ENCODE assay signal across 23 cellular contexts in the genomic region with DNA sequence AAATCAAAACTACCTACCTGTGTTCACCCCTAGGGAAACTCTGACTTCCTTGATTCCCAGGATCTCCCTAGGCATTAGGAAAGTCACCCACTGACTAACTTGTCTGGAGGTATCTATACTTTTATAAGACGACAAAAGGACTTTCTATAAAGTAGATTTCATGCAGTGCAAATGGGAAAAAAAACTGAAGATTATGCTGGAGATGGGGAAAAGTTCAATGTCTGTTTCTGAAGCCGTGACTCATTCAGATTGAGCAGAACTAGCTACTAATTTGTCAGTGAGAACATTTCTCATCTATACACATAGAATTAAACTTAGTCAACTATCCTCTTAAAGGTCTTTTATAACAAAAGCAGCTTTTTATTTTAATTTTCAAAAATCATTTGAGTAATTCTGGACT. TPM values are rescaled to one million over a fixed set of nuclear protein-coding genes. Genes with fewer than 3 reads are reported as not detected.
DNase-seq lines count a peak whose midpoint lies in the region; ATAC-seq, FAIRE-seq and TF ChIP-seq lines count a peak whose summit lies in the region.
"Had no signal": no experiment of that assay in that cellular context is flagged by ENCODE, and none has a peak within 500 bp of the region (broad histone marks: within the 10 kb centered on the region; RNA-seq: fewer than 3 reads in every experiment).

No MANE protein-coding gene starts in this region.

- CTCF ChIA-PET in IMR-90 (lab: Yijun Ruan, JAX): interaction anchor here (0.6 kb wide), 1 partner anchor 61 kb away, joined by 4 read pairs; no protein-coding TSS in a partner anchor

- TF ChIP-seq POLR2A in IMR-90 (IDR thresholded peaks at IDR 0.05; ENCODE audit: low read depth, low read length): no peak

- peak overlapping the region; percentile 72 for H2BK5ac ChIP-seq in IMR-90 (ENCODE audit: low read depth, low read length, poor library complexity, severe bottlenecking)

- POLR2A ChIA-PET in IMR-90 (lab: Charles Lee; ENCODE audit: unreplicated experiment): no interaction called here

- no peak overlapping the region for H2AFZ ChIP-seq in ACC112 (ENCODE audit: low read length, unreplicated experiment)
- no peak overlapping the region for H2AFZ ChIP-seq in IMR-90 (replicated peaks; ENCODE audit: low read length, poor library complexity)
- no peak overlapping the region for H2AFZ ChIP-seq in keratinocyte (ENCODE audit: control insufficient read depth, low read length)
- no peak overlapping the region for H2AFZ ChIP-seq in Karpas-422 (ENCODE audit: low read length)

- no peak overlapping the region for H4K5ac ChIP-seq in IMR-90 (ENCODE audit: low read depth, low read length)

- H4K91ac ChIP-seq in IMR-90 (ENCODE audit: insufficient read depth, low read depth, low read length): peak overlapping the region; percentile 39; the same call in 1 of the 2 replicates

- peak overlapping the region; percentile 90; the same call in 1 of the 2 replicates for H3K14ac ChIP-seq in IMR-90 (replicated peaks; ENCODE audit: low read depth, low read length)

- peak; percentile 50 for DNase-seq in IMR-90
- DNase-seq in brain microvascular endothelial cell: no peak
- DNase-seq in keratinocyte (ENCODE audit: low read depth, low spot score): no peak
- DNase-seq in Karpas-422: no peak
- DNase-seq in effector CD8-positive, alpha-beta T cell (lab: John Stamatoyannopoulos, UW): no peak
- no peak for DNase-seq in NCI-H446 treated with DMSO at 0.1 percent for 48 hours (lab: John Stamatoyannopoulos, UW)
- DNase-seq in psoas muscle: no peak
- DNase-seq: activated CD4-positive, CD25-positive, alpha-beta regulatory T cell treated with anti-CD3 and anti-CD28 coated beads, Interleukin-2, amount 50 U/mL, for 72 hours; activated naive CD4-positive, alpha-beta T cell; body of pancreas; CD8-positive, alpha-beta memory T cell; NCI-H1048; NCI-H748 treated with DMSO at 0.1 percent for 48 hours; retina; T-helper 17 cell; testis had no signal

- TF ChIP-seq CTCF in IMR-90 (conservative IDR thresholded peaks at IDR 0.05; ENCODE audit: low read depth, low read length) (no peak), brain microvascular endothelial cell (IDR thresholded peaks at IDR 0.05; ENCODE audit: low read depth, low read length, missing control alignments) (no peak), keratinocyte (optimal IDR thresholded peaks at IDR 0.05 in 1 of 3, IDR thresholded peaks at IDR 0.05 in 1 of 3, conservative IDR thresholded peaks at IDR 0.05 in 1 of 3; ENCODE audit: extremely low read depth in 1 of 3, insufficient read depth in 2 of 3, low read length in 3 of 3) (no peak), psoas muscle (IDR thresholded peaks at IDR 0.05) (no peak)

- ATAC-seq in IMR-90 (ENCODE audit: low read depth): no peak
- ATAC-seq in psoas muscle: no peak
- ATAC-seq: body of pancreas; gastroesophageal sphincter; natural killer cell treated with Interleukin-12 subunit alpha and Interleukin-12 subunit beta and Interleukin-15 and Interleukin-18, amount 100 ng/mL, for 72 hours; T-helper 17 cell had no signal

- no peaks in the 10 kb centered on the region for H3K9me2 ChIP-seq in Karpas-422 (replicated peaks; ENCODE audit: insufficient read depth, low read length)

- 0 out of 2 replicates have a peak overlapping the region, but pooled peaks have one; percentile 73 for H3K23ac ChIP-seq in IMR-90 (ENCODE audit: low read depth, low read length)

- peaks cover 65% of the 10 kb centered on the region for H3K4me1 ChIP-seq in ACC112 (ENCODE audit: control insufficient read depth, insufficient read depth, low read length, unreplicated experiment)
- H3K4me1 ChIP-seq in IMR-90 (ENCODE audit: control insufficient read depth, insufficient read depth, low read length): peaks cover 17% of the 10 kb centered on the region
- peaks cover 60% of the 10 kb centered on the region for H3K4me1 ChIP-seq in keratinocyte (ENCODE audit: control insufficient read depth, extremely low read depth, insufficient read depth, low read length)
- no peaks in the 10 kb centered on the region for H3K4me1 ChIP-seq in Karpas-422 (ENCODE audit: low read length)
- H3K4me1 ChIP-seq in psoas muscle: peaks cover 5% of the 10 kb centered on the region

- 0 out of 2 replicates have a peak overlapping the region, but pooled peaks have one; percentile 18 for H2BK20ac ChIP-seq in IMR-90 (ENCODE audit: low read depth, low read length)

- H3K79me2 ChIP-seq in ACC112 (ENCODE audit: control insufficient read depth, insufficient read depth, low read length, unreplicated experiment) (peaks cover 82% of the 10 kb centered on the region), keratinocyte (ENCODE audit: control insufficient read depth, insufficient read depth, low read length) (peaks cover 80% of the 10 kb centered on the region), Karpas-422 (ENCODE audit: low read length) (no peaks in the 10 kb centered on the region)

- peaks cover 8 to 48% of the 10 kb centered on the region in 2 experiments; a peak in 3 of 4 replicates for H3K79me1 ChIP-seq in IMR-90 (ENCODE audit: low read depth in 1 of 2, low read length in 2 of 2)

- H3K36me3 ChIP-seq in ACC112 (ENCODE audit: insufficient read depth, low read length) (no peaks in the 10 kb centered on the region), IMR-90 (ENCODE audit: control insufficient read depth, insufficient read depth, low read length) (no peaks in the 10 kb centered on the region), brain microvascular endothelial cell (replicated peaks) (no peaks in the 10 kb centered on the region), keratinocyte (ENCODE audit: control insufficient read depth in 2 of 2, extremely low read depth in 1 of 2, insufficient read depth in 2 of 2, low read length in 2 of 2) (no peaks in the 10 kb centered on the region), Karpas-422 (ENCODE audit: insufficient read depth, low read length) (no peaks in the 10 kb centered on the region), psoas muscle (ENCODE audit: insufficient read depth in 1 of 2, low read depth in 1 of 2) (no peaks in the 10 kb centered on the region)
- H3K36me3 ChIP-seq: gastroesophageal sphincter, HAP-1 had no signal

- H3K9me3 ChIP-seq in IMR-90 (ENCODE audit: control insufficient read depth, insufficient read depth, low read length): no peaks in the 10 kb centered on the region
- H3K9me3 ChIP-seq in keratinocyte (ENCODE audit: control insufficient read depth, low read depth, low read length): no peaks in the 10 kb centered on the region
- H3K9me3 ChIP-seq in Karpas-422 (ENCODE audit: low read length): no peaks in the 10 kb centered on the region
- H3K9me3 ChIP-seq in psoas muscle: no peaks in the 10 kb centered on the region
- H3K9me3 ChIP-seq: body of pancreas, gastroesophageal sphincter, HAP-1, testis had no signal

- BruUV-seq in IMR-90 (replicated peaks; lab: Mats Ljungman, UMichigan): no TSS peak

- dilution Hi-C loops in IMR-90 (cut with HindIII; ENCODE audit: low sequenced_read_pairs, unreplicated experiment): no loop called here
- dilution Hi-C loops in keratinocyte (cut with MboI; ENCODE audit: extremely low pct_ligation_motif_present, low sequenced_read_pairs): no loop called here

- H2BK120ac ChIP-seq in IMR-90 (ENCODE audit: low read depth, low read length): no peak overlapping the region

- H3K56ac ChIP-seq in IMR-90 (ENCODE audit: extremely low read depth, insufficient read depth, low read length): no peak overlapping the region

- no peak overlapping the region for H2AK9ac ChIP-seq in IMR-90 (replicated peaks; ENCODE audit: low read depth, low read length, poor library complexity)

- intact Hi-C loops in IMR-90 (cut with micrococcal nuclease) (no loop called here), psoas muscle (cut with DNase I) (no loop called here)

- H3K9ac ChIP-seq in IMR-90 (ENCODE audit: low read depth, low read length): peak overlapping the region; percentile 4; the same call in 1 of the 2 replicates
- H3K9ac ChIP-seq in keratinocyte (ENCODE audit: control insufficient read depth, extremely low read depth, insufficient read depth, low read length): peak overlapping the region; percentile 36
- no peak overlapping the region for H3K9ac ChIP-seq in Karpas-422 (ENCODE audit: low read length)

- WGBS in IMR-90 (ENCODE audit: extremely low coverage in 2 of 2, insufficient read length in 1 of 2), 2 experiments: no CpG with 5 or more reads among the region's 2 CpGs
- 94 to 97% (median 94%) methylated on average over 2 of the region's 2 CpGs for WGBS in psoas muscle, 3 donors

- peak; percentile 36 for FAIRE-seq in keratinocyte (lab: Jason Lieb, UNC)
- FAIRE-seq: G401.6 had no signal

- no peak overlapping the region for H4K8ac ChIP-seq in IMR-90 (ENCODE audit: low read depth in 2 of 2, low read length in 2 of 2)

- H3K9me1 ChIP-seq in IMR-90 (ENCODE audit: insufficient read depth, low read length) (peaks cover 7% of the 10 kb centered on the region; the same call in 1 of the 2 replicates), keratinocyte (ENCODE audit: control insufficient read depth, extremely low read depth, insufficient read depth, low read length) (no peaks in the 10 kb centered on the region)

- H3K4me3 ChIP-seq in ACC112 (ENCODE audit: low read depth, low read length) (peak overlapping the region; percentile 2), IMR-90 (ENCODE audit: insufficient read depth, low read depth, low read length) (no peak overlapping the region), brain microvascular endothelial cell (ENCODE audit: low read depth, low read length) (no peak overlapping the region), keratinocyte (ENCODE audit: control insufficient read depth in 2 of 3, extremely low read depth in 1 of 3, insufficient read depth in 2 of 3, low read depth in 1 of 3, low read length in 3 of 3) (peak overlapping the region in 1 of 3 experiments; percentile 39), Karpas-422 (ENCODE audit: low read length) (no peak overlapping the region), psoas muscle (no peak overlapping the region)
- H3K4me3 ChIP-seq: body of pancreas, gastroesophageal sphincter, HAP-1, lung, testis had no signal

- peak overlapping the region; percentile 46; the same call in 1 of the 2 replicates for H2AK5ac ChIP-seq in IMR-90 (ENCODE audit: low read depth, low read length)

- H3K27ac ChIP-seq in ACC112 (ENCODE audit: low read depth, low read length) (peak overlapping the region; percentile 79), IMR-90 (ENCODE audit: insufficient read depth, low read length) (no peak overlapping the region; the same call in 1 of the 2 replicates), brain microvascular endothelial cell (peak overlapping the region; percentile 21), keratinocyte (ENCODE audit: control insufficient read depth, insufficient read depth, low read length) (peak overlapping the region; percentile 84), Karpas-422 (ENCODE audit: low read length) (no peak overlapping the region), psoas muscle (no peak overlapping the region)
- H3K27ac ChIP-seq: body of pancreas, gastroesophageal sphincter, testis had no signal

- peak overlapping the region; percentile 54; the same call in 1 of the 2 replicates for H3K4ac ChIP-seq in IMR-90 (ENCODE audit: low read depth, low read length)

- in situ Hi-C loops in IMR-90 (cut with MboI; ENCODE audit: low sequenced_read_pairs) (no loop called here), brain microvascular endothelial cell (cut with HindIII; ENCODE audit: low pct_ligation_motif_present, low sequenced_read_pairs) (no loop called here)

- no peak overlapping the region; the same call in 2 of the 3 replicates for H2BK15ac ChIP-seq in IMR-90 (ENCODE audit: low read depth, low read length)

- no peak for TF ChIP-seq RAD21 in IMR-90 (IDR thresholded peaks at IDR 0.05; ENCODE audit: low read length)

- H3K27me3 ChIP-seq in ACC112 (ENCODE audit: insufficient read depth, low read length) (no peaks in the 10 kb centered on the region), IMR-90 (ENCODE audit: control insufficient read depth, insufficient read depth, low read length) (no peaks in the 10 kb centered on the region), brain microvascular endothelial cell (replicated peaks) (no peaks in the 10 kb centered on the region), keratinocyte (ENCODE audit: control insufficient read depth, extremely low read depth, insufficient read depth, low read length) (no peaks in the 10 kb centered on the region), Karpas-422 (ENCODE audit: low read length) (no peaks in the 10 kb centered on the region), psoas muscle (ENCODE audit: insufficient read depth in 3 of 3, low read length in 2 of 3) (no peaks in the 10 kb centered on the region)
- H3K27me3 ChIP-seq: body of pancreas, gastroesophageal sphincter, testis had no signal

- H3K4me2 ChIP-seq in IMR-90 (ENCODE audit: low read depth, low read length): peak overlapping the region; percentile 84
- H3K4me2 ChIP-seq in keratinocyte (ENCODE audit: control insufficient read depth, extremely low read depth, insufficient read depth, low read depth, low read length): peak overlapping the region; percentile 98
- no peak overlapping the region for H3K4me2 ChIP-seq in Karpas-422 (ENCODE audit: low read depth, low read length, poor library complexity, severe bottlenecking)

- H3K18ac ChIP-seq in IMR-90 (ENCODE audit: low read depth, low read length): peak overlapping the region; percentile 81; the same call in 1 of the 2 replicates

- H4K20me1 ChIP-seq in IMR-90 (ENCODE audit: insufficient read depth, low read length) (peaks cover 16% of the 10 kb centered on the region; the same call in 1 of the 2 replicates), keratinocyte (ENCODE audit: control insufficient read depth, extremely low read depth, insufficient read depth, low read length) (no peaks in the 10 kb centered on the region), Karpas-422 (ENCODE audit: insufficient read depth, low read depth, low read length) (no peaks in the 10 kb centered on the region)

RNA-seq across cellular contexts. Expression of a gene that starts 6.0 kb away (rescaled TPM):
- total RNA-seq in IMR-90 (2012; rRNA removed) (82.6 and 83.9 TPM in 2 replicates), psoas muscle (10 to 100 TPM; 26.6 to 39.8 (median 35.4) TPM)
- polyA plus RNA-seq in IMR-90 (2012; rRNA removed) (42.4 and 55.4 TPM in 2 replicates), keratinocyte (44.9 to 72.6 TPM (median 71.8 TPM) in 3 replicates), psoas muscle (10 to 100 TPM; 20.6 to 32.6 (median 26.3) TPM)
- polyA plus RNA-seq in IMR-90 (2012; cell fraction: cytosol; rRNA removed): 12.1 and 13.7 TPM in 2 replicates
- polyA plus RNA-seq in IMR-90 (2012; cell fraction: nucleus; rRNA removed; ENCODE audit: low replicate concordance): 5.4 and 27.4 TPM in 2 replicates
- 68.7 TPM for polyA plus RNA-seq in keratinocyte (2011; ENCODE audit: low read depth)
- 62.6 and 94.0 TPM in 2 replicates for polyA plus RNA-seq in keratinocyte (2011; cell fraction: cytosol; rRNA removed)
- polyA plus RNA-seq in keratinocyte (2011; cell fraction: nucleus; rRNA removed): 53.4 and 58.7 TPM in 2 replicates
- 36.9 and 65.6 TPM in 2 replicates for polyA plus RNA-seq in keratinocyte (2012; ENCODE audit: low replicate concordance)
- polyA minus RNA-seq in keratinocyte: 10.3 to 54.1 TPM (median 27.0 TPM) in 3 replicates
- polyA minus RNA-seq in keratinocyte (2011; cell fraction: cytosol; rRNA and poly(A)+ RNA removed): 56.6 TPM
- polyA minus RNA-seq in keratinocyte (2011; cell fraction: nucleus; rRNA and poly(A)+ RNA removed): 21.1 and 45.1 TPM in 2 replicates
- not detected in 2 replicates for total RNA-seq in Karpas-422 (2014; rRNA removed; shearing (Covaris generic); ENCODE audit: low replicate concordance)

RNA-seq across cellular contexts. Expression of a gene that starts 6.4 kb away (rescaled TPM):
- 4.8 and 8.9 TPM in 2 replicates for total RNA-seq in IMR-90 (2012; rRNA removed)
- 3.2 and 3.4 TPM in 2 replicates for polyA plus RNA-seq in IMR-90 (2012; rRNA removed)
- polyA plus RNA-seq in IMR-90 (2012; cell fraction: cytosol; rRNA removed): 1.8 and 3.7 TPM in 2 replicates
- polyA plus RNA-seq in IMR-90 (2012; cell fraction: nucleus; rRNA removed; ENCODE audit: low replicate concordance): 2.0 and 2.4 TPM in 2 replicates
- 15.1 to 22.3 TPM (median 18.0 TPM) in 3 replicates for polyA plus RNA-seq in keratinocyte
- polyA plus RNA-seq in keratinocyte (2011; ENCODE audit: low read depth): 15.1 TPM
- polyA plus RNA-seq in keratinocyte (2011; cell fraction: cytosol; rRNA removed): 15.6 and 23.6 TPM in 2 replicates
- polyA plus RNA-seq in keratinocyte (2011; cell fraction: nucleus; rRNA removed): 13.6 and 16.4 TPM in 2 replicates
- polyA plus RNA-seq in keratinocyte (2012; ENCODE audit: low replicate concordance): 20.2 and 30.0 TPM in 2 replicates
- polyA minus RNA-seq in keratinocyte: 7.1 to 13.6 TPM (median 10.7 TPM) in 3 replicates
- 37.8 TPM for polyA minus RNA-seq in keratinocyte (2011; cell fraction: cytosol; rRNA and poly(A)+ RNA removed)
- 15.7 and 19.1 TPM in 2 replicates for polyA minus RNA-seq in keratinocyte (2011; cell fraction: nucleus; rRNA and poly(A)+ RNA removed)
- total RNA-seq in Karpas-422 (2014; rRNA removed; shearing (Covaris generic); ENCODE audit: low replicate concordance): not detected in 2 replicates
- total RNA-seq in psoas muscle: 1 to 10 TPM in 2 of 4 donors, under 1 TPM in 2; 0.75 to 1.1 (median 0.93) TPM
- 1 to 10 TPM in 1 of 3 donors, under 1 TPM in 2; 0.56 to 3.4 (median 0.99) TPM for polyA plus RNA-seq in psoas muscle
- polyA plus RNA-seq: IgD-negative memory B cell had no signal

Comparison
In these comparisons a context has a peak if more than half of its experiments do, and no peak if none do; other contexts are left out.
1. H3K27ac ChIP-seq: peak in ACC112 (single experiment), brain microvascular endothelial cell (single experiment) and keratinocyte (single experiment); none in IMR-90 (single experiment), Karpas-422 (single experiment) and psoas muscle (single experiment).
2. RNA of a gene that starts 6.0 kb away (total RNA-seq): 82.6 to 83.9 TPM in IMR-90 and 26.6 to 39.8 TPM in psoas muscle; not detected in Karpas-422; every median in the first group is over 10 times any median in the second.